Comparison of ENCODE assay signal across 23 cellular contexts in the genomic region with DNA sequence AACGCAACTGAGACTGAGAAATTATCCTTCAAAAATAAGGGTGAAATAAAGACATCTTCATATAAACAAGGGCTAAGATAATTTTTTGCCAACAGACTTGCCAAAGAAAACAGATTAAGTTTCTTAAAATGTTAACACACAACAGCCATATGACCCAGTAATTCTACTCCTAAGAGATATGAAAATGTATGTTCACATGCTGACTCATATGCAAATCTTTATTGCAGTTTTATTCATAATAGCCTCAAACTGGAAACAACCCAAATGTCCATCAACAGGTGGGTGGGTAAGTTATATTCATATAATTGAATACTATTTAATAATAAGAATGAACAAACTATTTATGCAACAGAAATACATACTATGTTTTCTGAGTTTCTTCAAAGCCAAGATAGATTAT.
DNase-seq lines count a peak whose midpoint lies in the region; ATAC-seq and TF ChIP-seq lines count a peak whose summit lies in the region.
"Had no signal": no experiment of that assay in that cellular context is flagged by ENCODE, and none has a peak within 500 bp of the region (broad histone marks: within the 10 kb centered on the region; RNA-seq: fewer than 3 reads in every experiment).

No MANE protein-coding gene starts in this region.

- H3K79me2 ChIP-seq in fibroblast of lung (ENCODE audit: control insufficient read depth, insufficient read depth, low read length): no peaks in the 10 kb centered on the region

- no peaks in the 10 kb centered on the region for H3K9me3 Mint-ChIP-seq in activated B cell treated with CpG ODN at 0.5 μM for 24 hours
- H3K9me3 Mint-ChIP-seq: activated naive CD4-positive, alpha-beta T cell treated with anti-CD3 and anti-CD28 coated beads, Interleukin-2, amount 50 U/mL, for 72 hours; effector memory CD8-positive, alpha-beta T cell; stimulated activated naive B cell treated with anti-CD40 and anti-IgM and Interleukin-4, amounts not matched to agents 10 μg/mL and 1 μg/mL and 100 μg/mL, for 72 hours had no signal

- in situ Hi-C loops in KBM-7 (cut with MboI; ENCODE audit: low pct_unique_long_range_greater_than_20kb, low sequenced_read_pairs): no loop called here

- TF ChIP-seq CTCF in activated B cell treated with CpG ODN at 0.5 μM for 24 hours (IDR thresholded peaks at IDR 0.05) (no peak), fibroblast of lung (conservative IDR thresholded peaks at IDR 0.05 in 1 of 2, IDR thresholded peaks at IDR 0.05 in 1 of 2; ENCODE audit: low read depth in 1 of 2, low read length in 2 of 2) (no peak)

- no peak overlapping the region for H2AFZ ChIP-seq in fibroblast of lung (ENCODE audit: low read length)
- H2AFZ ChIP-seq: PC-9 had no signal

- ATAC-seq in GM18861 (IDR thresholded peaks at IDR 0.05; ENCODE audit: unreplicated experiment): peak; percentile 30
- peak; percentile 31 for ATAC-seq in activated B cell treated with CpG ODN at 0.5 μM for 24 hours (ENCODE audit: low read depth)
- no peak for ATAC-seq in left lobe of liver
- no peak for ATAC-seq in GM19397 (IDR thresholded peaks at IDR 0.05; ENCODE audit: unreplicated experiment)
- ATAC-seq: body of pancreas; effector memory CD8-positive, alpha-beta T cell; T-helper 17 cell had no signal

- no peak overlapping the region for H3K27ac ChIP-seq in fibroblast of lung (ENCODE audit: insufficient read depth, low read length)
- H3K27ac ChIP-seq: body of pancreas, esophagus squamous epithelium, PC-9, skin epidermis had no signal

- DNase-seq in ELR (ENCODE audit: low read depth): peak; percentile 17
- no peak for DNase-seq in activated B cell treated with CpG ODN at 0.5 μM for 24 hours
- DNase-seq in fibroblast of lung (ENCODE audit: low read depth in 2 of 2): peak; percentile 3 to 80
- DNase-seq in KBM-7: no peak
- no peak for DNase-seq in left lobe of liver (ENCODE audit: low spot score)
- DNase-seq: activated CD4-positive, alpha-beta T cell treated with anti-CD3 and anti-CD28 coated beads, Interleukin-2, amount 50 U/mL, for 48 hours; body of pancreas; effector memory CD8-positive, alpha-beta T cell; esophagus squamous epithelium; head of caudate nucleus; NCI-H1092; NCI-H2029; NCI-H2227 treated with DMSO at 0.1 percent for 48 hours; NCI-H82; occipital lobe; PC-9; stimulated activated CD4-positive, alpha-beta T cell treated with anti-CD3 and anti-CD28 coated beads, Interleukin-2, amount 100 ng/mL, for 24 hours; stimulated activated naive B cell treated with anti-CD40 and anti-IgM and Interleukin-4, amounts not matched to agents 10 μg/mL and 1 μg/mL and 100 μg/mL, for 72 hours; T-helper 17 cell had no signal

- H4K20me1 ChIP-seq in fibroblast of lung (ENCODE audit: control insufficient read depth, extremely low read depth, insufficient read depth, low read length): no peaks in the 10 kb centered on the region

- intact Hi-C loops in activated B cell treated with CpG ODN at 0.5 μM for 24 hours (cut with micrococcal nuclease): no loop called here

- H3K36me3 ChIP-seq in fibroblast of lung (ENCODE audit: control insufficient read depth, insufficient read depth, low read length): peaks cover 3% of the 10 kb centered on the region

- no peak overlapping the region for H3K27ac Mint-ChIP-seq in activated B cell treated with CpG ODN at 0.5 μM for 24 hours
- H3K27ac Mint-ChIP-seq: effector memory CD8-positive, alpha-beta T cell; T-helper 17 cell had no signal

- no peak overlapping the region for H3K4me3 ChIP-seq in fibroblast of lung (replicated peaks in 1 of 4; ENCODE audit: control extremely low read depth in 1 of 4, insufficient read depth in 1 of 4, low read depth in 3 of 4, low read length in 4 of 4)
- H3K4me3 ChIP-seq: body of pancreas, esophagus squamous epithelium, PC-9, skin epidermis had no signal

- H3K27me3 Mint-ChIP-seq in activated B cell treated with CpG ODN at 0.5 μM for 24 hours: no peaks in the 10 kb centered on the region
- H3K27me3 Mint-ChIP-seq: effector memory CD8-positive, alpha-beta T cell; stimulated activated naive B cell treated with anti-CD40 and anti-IgM and Interleukin-4, amounts not matched to agents 10 μg/mL and 1 μg/mL and 100 μg/mL, for 72 hours; T-helper 17 cell had no signal

- no peak overlapping the region for H3K9ac ChIP-seq in fibroblast of lung (ENCODE audit: insufficient read depth, low read length)

- POLR2A ChIA-PET in activated B cell treated with CpG ODN at 0.5 μM for 24 hours (lab: Charles Lee): no interaction called here

- H3K4me1 ChIP-seq in fibroblast of lung (ENCODE audit: control insufficient read depth, extremely low read depth, insufficient read depth, low read length): no peaks in the 10 kb centered on the region
- H3K4me1 ChIP-seq: esophagus squamous epithelium had no signal

- no peaks in the 10 kb centered on the region for H3K9me3 ChIP-seq in fibroblast of lung (ENCODE audit: control insufficient read depth, insufficient read depth, low read depth, low read length)
- H3K9me3 ChIP-seq: body of pancreas, esophagus squamous epithelium had no signal

- H3K4me2 ChIP-seq in fibroblast of lung (ENCODE audit: extremely low read depth, insufficient read depth, low read length): no peak overlapping the region
- H3K4me2 ChIP-seq: PC-9 had no signal

- H3K27me3 ChIP-seq in fibroblast of lung (ENCODE audit: control insufficient read depth, insufficient read depth, low read length): no peaks in the 10 kb centered on the region
- H3K27me3 ChIP-seq: body of pancreas, esophagus squamous epithelium had no signal

- peaks cover 46% of the 10 kb centered on the region for H3K36me3 Mint-ChIP-seq in activated B cell treated with CpG ODN at 0.5 μM for 24 hours (ENCODE audit: low read depth)

- H3K4me3 Mint-ChIP-seq in activated B cell treated with CpG ODN at 0.5 μM for 24 hours: no peak overlapping the region
- H3K4me3 Mint-ChIP-seq: effector memory CD8-positive, alpha-beta T cell; stimulated activated naive B cell treated with anti-CD40 and anti-IgM and Interleukin-4, amounts not matched to agents 10 μg/mL and 1 μg/mL and 100 μg/mL, for 72 hours; T-helper 17 cell had no signal

- CTCF ChIA-PET in activated B cell treated with CpG ODN at 0.5 μM for 24 hours (lab: Charles Lee): no interaction called here

- peaks cover 7% of the 10 kb centered on the region for H3K4me1 Mint-ChIP-seq in activated B cell treated with CpG ODN at 0.5 μM for 24 hours

Comparison
In these comparisons a context has a peak if more than half of its experiments do, and no peak if none do; other contexts are left out.
1. DNase-seq: peak in ELR (single experiment) and fibroblast of lung (2 of 2); none in activated B cell treated with CpG ODN at 0.5 μM for 24 hours (single experiment), KBM-7 (single experiment) and left lobe of liver (single experiment).
2. ATAC-seq: peak in GM18861 (single experiment) and activated B cell treated with CpG ODN at 0.5 μM for 24 hours (single experiment); none in left lobe of liver (single experiment) and GM19397 (single experiment).